17 cellular contexts compared by ENCODE assay signal in genomic region chr1:101005871-101006270, GRCh38. TPM values are rescaled to one million over a fixed set of nuclear protein-coding genes. Genes with fewer than 3 reads are reported as not detected.
DNase-seq lines count a peak whose midpoint lies in the region; ATAC-seq, FAIRE-seq and TF ChIP-seq lines count a peak whose summit lies in the region.
"Had no signal": no experiment of that assay in that cellular context is flagged by ENCODE, and none has a peak within 500 bp of the region (broad histone marks: within the 10 kb centered on the region; RNA-seq: fewer than 3 reads in every experiment).

No MANE protein-coding gene starts in this region.

- H3K27me3 ChIP-seq in neutrophil (no peaks in the 10 kb centered on the region), osteoblast (ENCODE audit: insufficient read depth, low read length) (no peaks in the 10 kb centered on the region)
- H3K27me3 ChIP-seq: colonic mucosa had no signal

- H3K4me1 ChIP-seq in neutrophil (ENCODE audit: control insufficient read depth in 1 of 2, insufficient read depth in 1 of 2, low read depth in 1 of 2, low read length in 1 of 2) (peaks cover 60 to 63% of the 10 kb centered on the region in 2 experiments), osteoblast (ENCODE audit: insufficient read depth, low read length) (peaks cover 33% of the 10 kb centered on the region)
- H3K4me1 ChIP-seq: colonic mucosa had no signal

- H4K20me1 ChIP-seq in osteoblast (ENCODE audit: insufficient read depth, low read length), result no peaks in the 10 kb centered on the region

- no peak overlapping the region for H3K4me2 ChIP-seq in osteoblast (ENCODE audit: insufficient read depth, low read length)

- DNase-seq in activated T-cell treated with anti-CD3 and anti-CD28 coated beads, Interleukin-2, amount 50 U/mL, for 72 hours, result no peak
- DNase-seq in activated T-cell treated with anti-CD3 and anti-CD28 coated beads for 4 hours, result no peak
- no peak for DNase-seq in GM18507 (ENCODE audit: extremely low spot score, insufficient read length, low read depth)
- no peak for DNase-seq in activated naive CD8-positive, alpha-beta T cell treated with anti-CD3 and anti-CD28 coated beads, Interleukin-2, amount 10 ng/mL, durations not matched to agents 7 days and 5 days
- DNase-seq in head of caudate nucleus, result no peak
- DNase-seq in osteoblast (ENCODE audit: insufficient read length, low spot score, missing footprints), result no peak
- DNase-seq: anterior cingulate cortex, Calu3, colonic mucosa, Kasumi-1, NCI-H146, NCI-H2227 treated with DMSO at 0.1 percent for 48 hours had no signal

- POLR2A ChIA-PET in activated naive CD8-positive, alpha-beta T cell treated with anti-CD3 and anti-CD28 coated beads, Interleukin-2, amount 10 ng/mL, durations not matched to agents 7 days and 5 days (lab: Charles Lee), result no interaction called here

- H3K9me3 ChIP-seq in neutrophil, result no peaks in the 10 kb centered on the region
- no peaks in the 10 kb centered on the region for H3K9me3 ChIP-seq in osteoblast (ENCODE audit: low read depth, low read length)
- H3K9me3 ChIP-seq: colonic mucosa had no signal

- intact Hi-C loops in head of caudate nucleus (cut with DNase I), result no loop called here

- H3K4me3 ChIP-seq in neutrophil (ENCODE audit: low read depth in 1 of 2, low read length in 1 of 2), result no peak overlapping the region
- no peak overlapping the region for H3K4me3 ChIP-seq in osteoblast (ENCODE audit: insufficient read depth, low read length)
- H3K4me3 ChIP-seq: colonic mucosa, GM12878 had no signal

- H3K79me2 ChIP-seq in osteoblast (ENCODE audit: insufficient read depth, low read length), result no peaks in the 10 kb centered on the region

- H3K36me3 Mint-ChIP-seq in activated T-cell treated with anti-CD3 and anti-CD28 coated beads, Interleukin-2, amount 50 U/mL, for 72 hours (ENCODE audit: insufficient read depth in 2 of 2), result peaks cover 8 to 36% of the 10 kb centered on the region in 2 donors
- H3K36me3 Mint-ChIP-seq in activated naive CD8-positive, alpha-beta T cell treated with anti-CD3 and anti-CD28 coated beads, Interleukin-2, amount 10 ng/mL, durations not matched to agents 7 days and 5 days, result peaks cover 48% of the 10 kb centered on the region

- peak overlapping the region in 1 of 2 donors; percentile 45 for H3K4me3 Mint-ChIP-seq in activated T-cell treated with anti-CD3 and anti-CD28 coated beads, Interleukin-2, amount 50 U/mL, for 72 hours
- H3K4me3 Mint-ChIP-seq in activated naive CD8-positive, alpha-beta T cell treated with anti-CD3 and anti-CD28 coated beads, Interleukin-2, amount 10 ng/mL, durations not matched to agents 7 days and 5 days, result peak overlapping the region; percentile 37
- H3K4me3 Mint-ChIP-seq: immature natural killer cell, nephron had no signal

- peak in 1 of 2 donors; percentile 36 for ATAC-seq in activated T-cell treated with anti-CD3 and anti-CD28 coated beads, Interleukin-2, amount 50 U/mL, for 72 hours (replicated peaks in 1 of 2)
- ATAC-seq in activated naive CD8-positive, alpha-beta T cell treated with anti-CD3 and anti-CD28 coated beads, Interleukin-2, amount 10 ng/mL, durations not matched to agents 7 days and 5 days (ENCODE audit: low read depth), result peak; percentile 12
- no peak for ATAC-seq in GM21515 (IDR thresholded peaks at IDR 0.05; ENCODE audit: unreplicated experiment)
- ATAC-seq: GM12878 had no signal

- TF ChIP-seq CTCF in neutrophil (IDR thresholded peaks at IDR 0.05) (no peak), osteoblast (IDR thresholded peaks at IDR 0.05; ENCODE audit: extremely low read depth, low read depth, low read length) (no peak)

- peak overlapping the region; percentile 71 for H3K27ac Mint-ChIP-seq in activated T-cell treated with anti-CD3 and anti-CD28 coated beads, Interleukin-2, amount 50 U/mL, for 72 hours
- peak overlapping the region; percentile 49 for H3K27ac Mint-ChIP-seq in activated naive CD8-positive, alpha-beta T cell treated with anti-CD3 and anti-CD28 coated beads, Interleukin-2, amount 10 ng/mL, durations not matched to agents 7 days and 5 days
- H3K27ac Mint-ChIP-seq: immature natural killer cell, nephron had no signal

- H2AFZ ChIP-seq in osteoblast (ENCODE audit: low read length), result no peak overlapping the region

- no peaks in the 10 kb centered on the region for H3K27me3 Mint-ChIP-seq in activated T-cell treated with anti-CD3 and anti-CD28 coated beads, Interleukin-2, amount 50 U/mL, for 72 hours (ENCODE audit: low read depth)
- no peaks in the 10 kb centered on the region for H3K27me3 Mint-ChIP-seq in activated naive CD8-positive, alpha-beta T cell treated with anti-CD3 and anti-CD28 coated beads, Interleukin-2, amount 10 ng/mL, durations not matched to agents 7 days and 5 days

- H3K4me1 Mint-ChIP-seq in activated T-cell treated with anti-CD3 and anti-CD28 coated beads, Interleukin-2, amount 50 U/mL, for 72 hours (ENCODE audit: low read depth), result peaks cover 54% of the 10 kb centered on the region
- H3K4me1 Mint-ChIP-seq in activated naive CD8-positive, alpha-beta T cell treated with anti-CD3 and anti-CD28 coated beads, Interleukin-2, amount 10 ng/mL, durations not matched to agents 7 days and 5 days, result peaks cover 38% of the 10 kb centered on the region
- H3K4me1 Mint-ChIP-seq: nephron had no signal

- no peaks in the 10 kb centered on the region for H3K36me3 ChIP-seq in neutrophil
- peaks cover 4% of the 10 kb centered on the region for H3K36me3 ChIP-seq in osteoblast (ENCODE audit: insufficient read depth, low read length)
- H3K36me3 ChIP-seq: colonic mucosa had no signal

- FAIRE-seq in GM18507 (lab: Jason Lieb, UNC), result peak; percentile 39
- FAIRE-seq: GM12878 had no signal

- peaks cover 4 to 8% of the 10 kb centered on the region in 2 donors for H3K9me3 Mint-ChIP-seq in activated T-cell treated with anti-CD3 and anti-CD28 coated beads, Interleukin-2, amount 50 U/mL, for 72 hours
- peaks cover 3% of the 10 kb centered on the region for H3K9me3 Mint-ChIP-seq in activated naive CD8-positive, alpha-beta T cell treated with anti-CD3 and anti-CD28 coated beads, Interleukin-2, amount 10 ng/mL, durations not matched to agents 7 days and 5 days
- H3K9me3 Mint-ChIP-seq: immature natural killer cell, nephron had no signal

- H3K27ac ChIP-seq in neutrophil (peak overlapping the region; percentile 66), osteoblast (ENCODE audit: low read depth, low read length) (no peak overlapping the region)
- H3K27ac ChIP-seq: colonic mucosa had no signal

RNA-seq across cellular contexts. Expression of gene DPH5, which starts 19.7 kb away (rescaled TPM):
- total RNA-seq in activated T-cell treated with anti-CD3 and anti-CD28 coated beads, Interleukin-2, amount 50 U/mL, for 72 hours, result 10 to 100 TPM; 50.2 to 64.2 TPM
- 10 to 100 TPM; 32.4 to 37.1 TPM for total RNA-seq in activated naive CD8-positive, alpha-beta T cell treated with anti-CD3 and anti-CD28 coated beads, Interleukin-2, amount 10 ng/mL, durations not matched to agents 7 days and 5 days
- total RNA-seq in osteoblast, result 32.1 and 33.3 TPM in 2 replicates
